In genomic region chr16:9090101-9090959, GRCh38 we compare ENCODE assay signal across 1 cellular context.
TF ChIP-seq lines count a peak whose summit lies in the region.

No MANE protein-coding gene starts in this region.

TF ChIP-seq in HepG2, 621 proteins besides CTCF, POLR2A, EP300 and RAD21 (continued from another document):
- no peak for TF ChIP-seq GLMP (CRISPR knock-in tag; IDR thresholded peaks at IDR 0.05; ENCODE audit: borderline replicate concordance)
- TF ChIP-seq FOXO4 (CRISPR knock-in tag; conservative IDR thresholded peaks at IDR 0.05): 0 out of 2 replicates have a peak, but pooled peaks have one; percentile 96
- 0 out of 2 replicates have a peak, but pooled peaks have one; percentile 5 for TF ChIP-seq JUND (CRISPR knock-in tag; IDR thresholded peaks at IDR 0.05)
